17 cellular contexts compared by ENCODE assay signal in genomic region chr5:142334548-142334947, GRCh38. TPM values are rescaled to one million over a fixed set of nuclear protein-coding genes. Genes with fewer than 3 reads are reported as not detected.
DNase-seq lines count a peak whose midpoint lies in the region; ATAC-seq and TF ChIP-seq lines count a peak whose summit lies in the region.
"Had no signal": no experiment of that assay in that cellular context is flagged by ENCODE, and none has a peak within 500 bp of the region (broad histone marks: within the 10 kb centered on the region; RNA-seq: fewer than 3 reads in every experiment).

No MANE protein-coding gene starts in this region.

- CTCF ChIA-PET in Panc1 (lab: Charles Lee) = no interaction called here

- H3K4me1 ChIP-seq in right cardiac atrium (ENCODE audit: control insufficient read depth, insufficient read depth, low read length) (no peaks in the 10 kb centered on the region), Panc1 (ENCODE audit: control insufficient read depth, insufficient read depth, low read length) (no peaks in the 10 kb centered on the region), sigmoid colon (peaks cover 0 to 3% (median 0%) of the 10 kb centered on the region in 4 donors), tibial artery (no peaks in the 10 kb centered on the region), foreskin keratinocyte (no peaks in the 10 kb centered on the region)

- H3K9me3 ChIP-seq in right cardiac atrium (ENCODE audit: control insufficient read depth, low read length) = no peaks in the 10 kb centered on the region
- no peaks in the 10 kb centered on the region for H3K9me3 ChIP-seq in Panc1 (ENCODE audit: control insufficient read depth, insufficient read depth, low read depth, low read length)
- no peaks in the 10 kb centered on the region for H3K9me3 ChIP-seq in sigmoid colon
- H3K9me3 ChIP-seq in tibial artery = no peaks in the 10 kb centered on the region

- TF ChIP-seq CTCF in Panc1 (IDR thresholded peaks at IDR 0.05) = no peak
- no peak for TF ChIP-seq CTCF in sigmoid colon (IDR thresholded peaks at IDR 0.05)
- no peak for TF ChIP-seq CTCF in tibial artery (IDR thresholded peaks at IDR 0.05)
- no peak for TF ChIP-seq CTCF in foreskin keratinocyte (conservative IDR thresholded peaks at IDR 0.05)

- ATAC-seq in right cardiac atrium = no peak
- ATAC-seq in Panc1 = peak; percentile 77
- ATAC-seq in foreskin keratinocyte = no peak
- ATAC-seq: HepG2 had no signal

- in situ Hi-C loops in Panc1 (cut with HindIII; ENCODE audit: low pct_unique_long_range_greater_than_20kb, low sequenced_read_pairs) = no loop called here

- no peak for TF ChIP-seq EP300 in sigmoid colon (IDR thresholded peaks at IDR 0.05)

- no peak for TF ChIP-seq POLR2A in sigmoid colon (IDR thresholded peaks at IDR 0.05)

- H3K27me3 ChIP-seq in right cardiac atrium (ENCODE audit: control insufficient read depth, insufficient read depth) = no peaks in the 10 kb centered on the region
- H3K27me3 ChIP-seq in Panc1 (ENCODE audit: control insufficient read depth, insufficient read depth, low read length) = no peaks in the 10 kb centered on the region
- H3K27me3 ChIP-seq in sigmoid colon = peaks cover 0 to 7% (median 0%) of the 10 kb centered on the region in 3 donors
- H3K27me3 ChIP-seq in tibial artery = no peaks in the 10 kb centered on the region
- no peaks in the 10 kb centered on the region for H3K27me3 ChIP-seq in foreskin keratinocyte
- H3K27me3 ChIP-seq: BLaER1 had no signal

- POLR2A ChIA-PET in Panc1 (lab: Charles Lee) = interaction anchor here (0.6 kb wide), 1 partner anchor 10 kb away, joined by 5 read pairs; no protein-coding TSS in a partner anchor

- H3K4me3 ChIP-seq in right cardiac atrium (ENCODE audit: low read length) = no peak overlapping the region
- no peak overlapping the region for H3K4me3 ChIP-seq in Panc1 (ENCODE audit: low read depth in 2 of 2, low read length in 2 of 2)
- no peak overlapping the region for H3K4me3 ChIP-seq in sigmoid colon
- no peak overlapping the region for H3K4me3 ChIP-seq in tibial artery
- H3K4me3 ChIP-seq: BLaER1 had no signal

- H3K36me3 ChIP-seq in Panc1 (ENCODE audit: control insufficient read depth, insufficient read depth, low read length) (no peaks in the 10 kb centered on the region), sigmoid colon (no peaks in the 10 kb centered on the region), tibial artery (no peaks in the 10 kb centered on the region)
- H3K36me3 ChIP-seq: BLaER1 had no signal

- DNase-seq in cardiac septum (ENCODE audit: low spot score) = peak; percentile 12
- no peak for DNase-seq in right cardiac atrium
- DNase-seq in Panc1 (ENCODE audit: low read depth, low spot score) = no peak
- peak; percentile 47 for DNase-seq in foreskin melanocyte
- DNase-seq in sigmoid colon = peak; percentile 2
- no peak for DNase-seq in NCI-H1417 treated with DMSO at 0.1 percent for 48 hours (lab: John Stamatoyannopoulos, UW)
- DNase-seq in tibial artery = no peak
- DNase-seq in foreskin keratinocyte = no peak
- DNase-seq: 8988T; CD4-positive, alpha-beta memory T cell; DMS153; DMS79; GOT3; H7 had no signal

- H3K27ac ChIP-seq in right cardiac atrium (ENCODE audit: low read length) (no peak overlapping the region), Panc1 (ENCODE audit: low read length) (no peak overlapping the region), sigmoid colon (no peak overlapping the region), tibial artery (no peak overlapping the region), foreskin keratinocyte (no peak overlapping the region)
- H3K27ac ChIP-seq: BLaER1 had no signal

- intact Hi-C loops in cardiac septum (cut with DNase I) (no loop called here), right cardiac atrium (cut with DNase I) (no loop called here), Panc1 (cut with micrococcal nuclease; ENCODE audit: unreplicated experiment) (no loop called here), sigmoid colon (cut with DNase I) (no loop called here), tibial artery (cut with DNase I; ENCODE audit: low total_unique reads) (no loop called here)

- no TSS peak for BruUV-seq in Panc1 (replicated peaks; lab: Mats Ljungman, UMichigan)

RNA-seq across cellular contexts. Expression of gene SPRY4, which starts 9.7 kb away (rescaled TPM):
- total RNA-seq in cardiac septum = 20.6 TPM
- total RNA-seq in right cardiac atrium = 10 to 100 TPM in 2 of 4 donors, 1 to 10 TPM in 2; 8.3 to 18.3 (median 11.7) TPM
- 8.1 TPM for polyA plus RNA-seq in right cardiac atrium
- 35.6 TPM for total RNA-seq in Panc1 (2021; ENCODE audit: unreplicated experiment)
- polyA plus RNA-seq in Panc1 (2012; ENCODE audit: insufficient read length) = 50.9 TPM
- 10 to 100 TPM in 3 of 4 donors, 1 to 10 TPM in 1; 8.6 to 15.7 (median 12.4) TPM for total RNA-seq in sigmoid colon
- 1 to 10 TPM; 1.8 to 5.1 (median 3.5) TPM for polyA plus RNA-seq in sigmoid colon
- 25.6 and 31.6 TPM in 2 replicates for total RNA-seq in foreskin keratinocyte
- polyA plus RNA-seq in foreskin keratinocyte = 8.3 and 8.9 TPM in 2 replicates
- total RNA-seq: CD4-positive, alpha-beta memory T cell had no signal
- polyA plus RNA-seq: CD14-positive monocyte; CD4-positive, alpha-beta memory T cell had no signal

Comparison
In these comparisons a context has a peak if more than half of its experiments do, and no peak if none do; other contexts are left out.
1. DNase-seq: peak in cardiac septum (single experiment), foreskin melanocyte (single experiment) and sigmoid colon (single experiment); none in right cardiac atrium (0 of 3), Panc1 (single experiment), NCI-H1417 treated with DMSO at 0.1 percent for 48 hours (single experiment), tibial artery (0 of 2) and foreskin keratinocyte (0 of 2).